ENCODE assay signal across 1 cellular context in the genomic region with DNA sequence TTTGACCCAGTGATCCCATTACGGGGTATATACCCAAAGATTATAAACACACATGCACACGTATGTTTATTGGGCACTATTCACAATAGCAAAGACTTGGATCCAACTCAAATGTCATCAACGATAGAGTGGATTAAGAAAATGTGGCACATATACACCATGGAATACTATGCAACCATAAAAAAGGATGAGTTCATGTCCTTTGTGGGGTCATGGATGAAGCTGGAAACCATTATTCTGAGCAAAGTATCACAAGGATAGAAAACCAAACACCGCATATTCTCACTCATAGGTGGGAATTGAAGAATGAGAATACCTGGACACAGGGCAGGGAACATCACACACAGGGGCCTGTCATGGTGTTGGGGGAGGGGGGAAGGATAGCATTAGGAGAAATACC. TPM values are rescaled to one million over a fixed set of nuclear protein-coding genes. Genes with fewer than 3 reads are reported as not detected.
"Had no signal": no experiment of that assay in that cellular context is flagged by ENCODE, and none has a peak within 500 bp of the region (broad histone marks: within the 10 kb centered on the region; RNA-seq: fewer than 3 reads in every experiment).

No MANE protein-coding gene starts in this region.

RNA-seq across cellular contexts. Expression of gene MSH4, which starts 12.8 kb away (rescaled TPM):
- total RNA-seq: ascending aorta had no signal
